Comparison of ENCODE assay signal across 7 cellular contexts in genomic region chr11:126419801-126420729, GRCh38.
DNase-seq lines count a peak whose midpoint lies in the region; ATAC-seq and TF ChIP-seq lines count a peak whose summit lies in the region.

No MANE protein-coding gene starts in this region.

- intact Hi-C loops in ascending aorta (cut with DNase I): no loop called here
- intact Hi-C loops in activated CD4-positive, alpha-beta T cell treated with anti-CD3 and anti-CD28 coated beads for 36 hours (cut with DNase I, micrococcal nuclease): loop anchor here in 1 of 2 experiments (10.0 kb wide), 1 partner anchor 105 kb away; no protein-coding TSS in a partner anchor

- H3K4me1 Mint-ChIP-seq in activated CD4-positive, alpha-beta T cell treated with anti-CD3 and anti-CD28 coated beads for 36 hours: peaks cover 7% of the 10 kb centered on the region

- H3K27ac ChIP-seq in ascending aorta: peak overlapping the region; percentile 53 to 59
- H3K27ac ChIP-seq in smooth muscle cell (ENCODE audit: low read depth): peak overlapping the region; percentile 27

- ATAC-seq in GM19397 (IDR thresholded peaks at IDR 0.05; ENCODE audit: unreplicated experiment) (peak; percentile 49), HG03175 (IDR thresholded peaks at IDR 0.05; ENCODE audit: unreplicated experiment) (peak; percentile 63)
- no peak for ATAC-seq in activated CD4-positive, alpha-beta T cell treated with anti-CD3 and anti-CD28 coated beads for 36 hours

- CTCF ChIA-PET in activated CD4-positive, alpha-beta T cell treated with anti-CD3 and anti-CD28 coated beads for 36 hours (lab: Charles Lee): no interaction called here

- H3K4me3 Mint-ChIP-seq in activated CD4-positive, alpha-beta T cell treated with anti-CD3 and anti-CD28 coated beads for 36 hours: no peak overlapping the region

- 38% methylated on average over 11 of the region's 11 CpGs for WGBS in smooth muscle cell (ENCODE audit: low lambda C conversion rate)

- DNase-seq in ascending aorta (ENCODE audit: low spot score in 2 of 2): no peak
- DNase-seq in smooth muscle cell (lab: John Stamatoyannopoulos, UW; ENCODE audit: unreplicated experiment): no peak
- no peak for DNase-seq in effector CD4-positive, alpha-beta T cell
- no peak for DNase-seq in stimulated activated CD4-positive, alpha-beta T cell treated with anti-CD3 and anti-CD28 coated beads, Interleukin-4, amount 100 ng/mL, for 1 hour
- no peak for DNase-seq in activated CD4-positive, alpha-beta T cell treated with anti-CD3 and anti-CD28 coated beads for 36 hours

- H3K27me3 Mint-ChIP-seq in activated CD4-positive, alpha-beta T cell treated with anti-CD3 and anti-CD28 coated beads for 36 hours: no peaks in the 10 kb centered on the region

- TF ChIP-seq CTCF in ascending aorta (IDR thresholded peaks at IDR 0.05) (no peak), smooth muscle cell (IDR thresholded peaks at IDR 0.05; ENCODE audit: borderline replicate concordance, insufficient read depth, poor library complexity, severe bottlenecking) (no peak)

- peaks cover 10 to 15% of the 10 kb centered on the region in 2 donors for H3K4me1 ChIP-seq in ascending aorta
- H3K4me1 ChIP-seq in smooth muscle cell (ENCODE audit: low read depth): peaks cover 7% of the 10 kb centered on the region

- H3K9me3 ChIP-seq in ascending aorta: no peaks in the 10 kb centered on the region
- no peaks in the 10 kb centered on the region for H3K9me3 ChIP-seq in smooth muscle cell (replicated peaks; ENCODE audit: low read depth)

- peak overlapping the region; percentile 54 for H3K4me2 ChIP-seq in smooth muscle cell

- H3K9me3 Mint-ChIP-seq in activated CD4-positive, alpha-beta T cell treated with anti-CD3 and anti-CD28 coated beads for 36 hours (ENCODE audit: low read depth): no peaks in the 10 kb centered on the region

- no peaks in the 10 kb centered on the region for H3K36me3 Mint-ChIP-seq in activated CD4-positive, alpha-beta T cell treated with anti-CD3 and anti-CD28 coated beads for 36 hours (ENCODE audit: low read depth)

- H4K20me1 ChIP-seq in smooth muscle cell (ENCODE audit: low read depth): no peaks in the 10 kb centered on the region

- H3K27me3 ChIP-seq in ascending aorta (no peaks in the 10 kb centered on the region), smooth muscle cell (ENCODE audit: low read depth) (no peaks in the 10 kb centered on the region)

- H3F3A ChIP-seq in smooth muscle cell (ENCODE audit: low read depth): peaks cover 9% of the 10 kb centered on the region

- H3K27ac Mint-ChIP-seq in activated CD4-positive, alpha-beta T cell treated with anti-CD3 and anti-CD28 coated beads for 36 hours: no peak overlapping the region

- H2AFZ ChIP-seq in smooth muscle cell (ENCODE audit: low read depth): no peak overlapping the region

- no peak overlapping the region for H3K4me3 ChIP-seq in ascending aorta
- H3K4me3 ChIP-seq in smooth muscle cell: no peak overlapping the region

- H3K9ac ChIP-seq in smooth muscle cell (ENCODE audit: low read depth): no peak overlapping the region

- POLR2A ChIA-PET in activated CD4-positive, alpha-beta T cell treated with anti-CD3 and anti-CD28 coated beads for 36 hours (lab: Charles Lee): interaction anchor here (0.7 kb wide), 1 partner anchor 9 kb away, joined by 3 read pairs; no protein-coding TSS in a partner anchor

- no peaks in the 10 kb centered on the region for H3K79me2 ChIP-seq in smooth muscle cell (ENCODE audit: low read depth)

- H3K36me3 ChIP-seq in ascending aorta (no peaks in the 10 kb centered on the region), smooth muscle cell (ENCODE audit: low read depth) (no peaks in the 10 kb centered on the region)
